1 cellular context compared by ENCODE assay signal in genomic region chr19:40392894-40393517, GRCh38.
TF ChIP-seq lines count a peak whose summit lies in the region.

No MANE protein-coding gene starts in this region.

TF ChIP-seq in HEK293, 187 proteins besides CTCF, POLR2A, EP300 and RAD21 (continued from another document):
- TF ChIP-seq ZBTB44 (tag by site-specific recombination; IDR thresholded peaks at IDR 0.05): no peak
- 0 out of 2 replicates have a peak, but pooled peaks have one; percentile 14 for TF ChIP-seq HIC1 (tag by site-specific recombination; IDR thresholded peaks at IDR 0.05)
